In genomic region chr9:114070188-114071103, GRCh38 we compare ENCODE assay signal across 1 cellular context.
TF ChIP-seq lines count a peak whose summit lies in the region.

No MANE protein-coding gene starts in this region.

TF ChIP-seq in HepG2, 621 proteins besides CTCF, POLR2A, EP300 and RAD21 (continued from another document):
- TF ChIP-seq ZNF142 (CRISPR knock-in tag; IDR thresholded peaks at IDR 0.05) (no peak), POGZ (CRISPR knock-in tag; IDR thresholded peaks at IDR 0.05) (no peak), FOXO1 (CRISPR knock-in tag; IDR thresholded peaks at IDR 0.05) (no peak), KAT7 (CRISPR knock-in tag; IDR thresholded peaks at IDR 0.05; ENCODE audit: borderline replicate concordance) (no peak), SSRP1 (CRISPR knock-in tag; IDR thresholded peaks at IDR 0.05) (peak; percentile 58; the same call in 1 of the 2 replicates), RXRB (CRISPR knock-in tag; IDR thresholded peaks at IDR 0.05; ENCODE audit: borderline replicate concordance) (no peak), ZNF501 (CRISPR knock-in tag; IDR thresholded peaks at IDR 0.05) (no peak), ZNF280D (CRISPR knock-in tag; IDR thresholded peaks at IDR 0.05) (no peak), TGIF2 (CRISPR knock-in tag; IDR thresholded peaks at IDR 0.05) (no peak), ZNF326 (CRISPR knock-in tag; IDR thresholded peaks at IDR 0.05; ENCODE audit: borderline replicate concordance) (peak; percentile 66; the same call in 1 of the 2 replicates), MXD4 (CRISPR knock-in tag; IDR thresholded peaks at IDR 0.05) (no peak), ZBTB25 (CRISPR knock-in tag; IDR thresholded peaks at IDR 0.05) (no peak), WIZ (CRISPR knock-in tag; IDR thresholded peaks at IDR 0.05) (no peak), ZFP36L1 (CRISPR knock-in tag; IDR thresholded peaks at IDR 0.05) (no peak), ZFP91 (CRISPR knock-in tag; IDR thresholded peaks at IDR 0.05; ENCODE audit: borderline replicate concordance) (0 out of 2 replicates have a peak, but pooled peaks have one; percentile 9), AGO2 (optimal IDR thresholded peaks at IDR 0.05; ENCODE audit: low read depth, low read length) (peak; percentile 98), RBAK (CRISPR knock-in tag; IDR thresholded peaks at IDR 0.05) (no peak), SIX1 (CRISPR knock-in tag; IDR thresholded peaks at IDR 0.05; ENCODE audit: borderline replicate concordance) (no peak), GABPA (IDR thresholded peaks at IDR 0.05; ENCODE audit: low read depth, low read length) (no peak), GABPA (CRISPR knock-in tag; IDR thresholded peaks at IDR 0.05; ENCODE audit: low read depth) (no peak), MAFG (CRISPR knock-in tag; IDR thresholded peaks at IDR 0.05) (no peak), ARID4A (CRISPR knock-in tag; IDR thresholded peaks at IDR 0.05; ENCODE audit: borderline replicate concordance) (0 out of 2 replicates have a peak, but pooled peaks have one; percentile 5), SOX13 (IDR thresholded peaks at IDR 0.05) (no peak), SOX13 (CRISPR knock-in tag; conservative IDR thresholded peaks at IDR 0.05 in 1 of 2, IDR thresholded peaks at IDR 0.05 in 1 of 2) (no peak), SKIL (CRISPR knock-in tag; IDR thresholded peaks at IDR 0.05; ENCODE audit: borderline replicate concordance) (no peak)
